ENCODE assay signal across 1 cellular context in the genomic region with DNA sequence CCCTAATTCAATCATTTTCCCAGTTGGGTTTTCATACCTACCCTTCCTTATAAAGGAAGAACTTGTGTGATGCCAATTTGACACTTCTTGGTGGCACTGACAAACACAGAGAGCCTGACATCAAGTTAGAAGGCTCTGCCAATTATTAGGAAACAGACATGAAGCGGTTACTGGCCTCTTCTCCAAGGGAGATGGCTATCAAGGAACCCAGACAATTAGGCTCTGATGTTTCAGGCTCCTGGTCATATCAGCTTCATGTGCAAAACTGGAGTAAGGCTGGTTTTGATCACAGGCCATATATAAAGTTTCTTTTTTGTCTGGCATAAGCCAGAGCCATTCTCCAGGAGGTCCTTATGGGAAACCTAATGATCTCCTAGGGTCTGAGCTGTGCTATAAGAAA.
TF ChIP-seq lines count a peak whose summit lies in the region.

No MANE protein-coding gene starts in this region.

TF ChIP-seq in SK-N-SH treated with all-trans-retinoic acid at 6 μM for 48 hours, 23 proteins besides CTCF, POLR2A, EP300 and RAD21 (continued from another document):
- TF ChIP-seq, protein P1, sequence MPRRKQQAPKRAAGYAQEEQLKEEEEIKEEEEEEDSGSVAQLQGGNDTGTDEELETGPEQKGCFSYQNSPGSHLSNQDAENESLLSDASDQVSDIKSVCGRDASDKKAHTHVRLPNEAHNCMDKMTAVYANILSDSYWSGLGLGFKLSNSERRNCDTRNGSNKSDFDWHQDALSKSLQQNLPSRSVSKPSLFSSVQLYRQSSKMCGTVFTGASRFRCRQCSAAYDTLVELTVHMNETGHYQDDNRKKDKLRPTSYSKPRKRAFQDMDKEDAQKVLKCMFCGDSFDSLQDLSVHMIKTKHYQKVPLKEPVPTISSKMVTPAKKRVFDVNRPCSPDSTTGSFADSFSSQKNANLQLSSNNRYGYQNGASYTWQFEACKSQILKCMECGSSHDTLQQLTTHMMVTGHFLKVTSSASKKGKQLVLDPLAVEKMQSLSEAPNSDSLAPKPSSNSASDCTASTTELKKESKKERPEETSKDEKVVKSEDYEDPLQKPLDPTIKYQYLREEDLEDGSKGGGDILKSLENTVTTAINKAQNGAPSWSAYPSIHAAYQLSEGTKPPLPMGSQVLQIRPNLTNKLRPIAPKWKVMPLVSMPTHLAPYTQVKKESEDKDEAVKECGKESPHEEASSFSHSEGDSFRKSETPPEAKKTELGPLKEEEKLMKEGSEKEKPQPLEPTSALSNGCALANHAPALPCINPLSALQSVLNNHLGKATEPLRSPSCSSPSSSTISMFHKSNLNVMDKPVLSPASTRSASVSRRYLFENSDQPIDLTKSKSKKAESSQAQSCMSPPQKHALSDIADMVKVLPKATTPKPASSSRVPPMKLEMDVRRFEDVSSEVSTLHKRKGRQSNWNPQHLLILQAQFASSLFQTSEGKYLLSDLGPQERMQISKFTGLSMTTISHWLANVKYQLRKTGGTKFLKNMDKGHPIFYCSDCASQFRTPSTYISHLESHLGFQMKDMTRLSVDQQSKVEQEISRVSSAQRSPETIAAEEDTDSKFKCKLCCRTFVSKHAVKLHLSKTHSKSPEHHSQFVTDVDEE (CRISPR knock-in tag; IDR thresholded peaks at IDR 0.05), result no peak
- TF ChIP-seq TCF4 (CRISPR knock-in tag; IDR thresholded peaks at IDR 0.05; ENCODE audit: borderline replicate concordance) (no peak), ARNTL (CRISPR knock-in tag; IDR thresholded peaks at IDR 0.05; ENCODE audit: borderline replicate concordance, low read depth) (no peak), SNAI2 (CRISPR knock-in tag; IDR thresholded peaks at IDR 0.05) (no peak), ZNF565 (CRISPR knock-in tag; conservative IDR thresholded peaks at IDR 0.05; ENCODE audit: low read depth) (no peak), OSR1 (CRISPR knock-in tag; IDR thresholded peaks at IDR 0.05) (no peak), GLIS3 (CRISPR knock-in tag; IDR thresholded peaks at IDR 0.05) (no peak), ZFP30 (CRISPR knock-in tag; IDR thresholded peaks at IDR 0.05) (no peak), CSDC2 (CRISPR knock-in tag; IDR thresholded peaks at IDR 0.05) (no peak), ZFP3 (CRISPR knock-in tag; IDR thresholded peaks at IDR 0.05) (no peak)
- TF ChIP-seq, protein P2, sequence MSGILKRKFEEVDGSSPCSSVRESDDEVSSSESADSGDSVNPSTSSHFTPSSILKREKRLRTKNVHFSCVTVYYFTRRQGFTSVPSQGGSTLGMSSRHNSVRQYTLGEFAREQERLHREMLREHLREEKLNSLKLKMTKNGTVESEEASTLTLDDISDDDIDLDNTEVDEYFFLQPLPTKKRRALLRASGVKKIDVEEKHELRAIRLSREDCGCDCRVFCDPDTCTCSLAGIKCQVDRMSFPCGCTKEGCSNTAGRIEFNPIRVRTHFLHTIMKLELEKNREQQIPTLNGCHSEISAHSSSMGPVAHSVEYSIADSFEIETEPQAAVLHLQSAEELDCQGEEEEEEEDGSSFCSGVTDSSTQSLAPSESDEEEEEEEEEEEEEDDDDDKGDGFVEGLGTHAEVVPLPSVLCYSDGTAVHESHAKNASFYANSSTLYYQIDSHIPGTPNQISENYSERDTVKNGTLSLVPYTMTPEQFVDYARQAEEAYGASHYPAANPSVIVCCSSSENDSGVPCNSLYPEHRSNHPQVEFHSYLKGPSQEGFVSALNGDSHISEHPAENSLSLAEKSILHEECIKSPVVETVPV (CRISPR knock-in tag; IDR thresholded peaks at IDR 0.05), result no peak
